In the genomic region with DNA sequence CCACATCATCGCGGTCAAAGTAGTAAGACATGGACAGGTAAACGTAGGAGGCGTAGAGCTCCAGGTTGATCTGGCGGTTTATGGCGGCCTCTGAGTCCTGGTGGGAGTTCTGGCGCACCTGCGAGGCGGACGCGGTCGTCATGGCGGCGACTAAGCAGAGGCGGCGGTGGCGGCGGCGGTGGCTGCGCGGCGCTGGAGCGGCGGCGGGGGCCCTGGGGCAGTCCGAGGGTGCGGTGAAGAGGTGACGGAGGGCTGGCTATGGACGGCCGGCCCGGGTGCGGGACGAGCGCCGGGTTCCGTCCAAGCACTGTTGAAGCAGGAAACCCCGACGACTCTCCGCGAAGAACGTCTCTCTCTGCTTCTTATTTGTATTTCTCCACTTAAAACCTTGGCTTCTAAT, we compare ENCODE assay signal across 1 cellular context.
TF ChIP-seq lines count a peak whose summit lies in the region.

No MANE protein-coding gene starts in this region.

TF ChIP-seq in GM23338, 12 proteins besides CTCF, POLR2A, EP300 and RAD21 (continued from another document):
- TF ChIP-seq, protein P1, sequence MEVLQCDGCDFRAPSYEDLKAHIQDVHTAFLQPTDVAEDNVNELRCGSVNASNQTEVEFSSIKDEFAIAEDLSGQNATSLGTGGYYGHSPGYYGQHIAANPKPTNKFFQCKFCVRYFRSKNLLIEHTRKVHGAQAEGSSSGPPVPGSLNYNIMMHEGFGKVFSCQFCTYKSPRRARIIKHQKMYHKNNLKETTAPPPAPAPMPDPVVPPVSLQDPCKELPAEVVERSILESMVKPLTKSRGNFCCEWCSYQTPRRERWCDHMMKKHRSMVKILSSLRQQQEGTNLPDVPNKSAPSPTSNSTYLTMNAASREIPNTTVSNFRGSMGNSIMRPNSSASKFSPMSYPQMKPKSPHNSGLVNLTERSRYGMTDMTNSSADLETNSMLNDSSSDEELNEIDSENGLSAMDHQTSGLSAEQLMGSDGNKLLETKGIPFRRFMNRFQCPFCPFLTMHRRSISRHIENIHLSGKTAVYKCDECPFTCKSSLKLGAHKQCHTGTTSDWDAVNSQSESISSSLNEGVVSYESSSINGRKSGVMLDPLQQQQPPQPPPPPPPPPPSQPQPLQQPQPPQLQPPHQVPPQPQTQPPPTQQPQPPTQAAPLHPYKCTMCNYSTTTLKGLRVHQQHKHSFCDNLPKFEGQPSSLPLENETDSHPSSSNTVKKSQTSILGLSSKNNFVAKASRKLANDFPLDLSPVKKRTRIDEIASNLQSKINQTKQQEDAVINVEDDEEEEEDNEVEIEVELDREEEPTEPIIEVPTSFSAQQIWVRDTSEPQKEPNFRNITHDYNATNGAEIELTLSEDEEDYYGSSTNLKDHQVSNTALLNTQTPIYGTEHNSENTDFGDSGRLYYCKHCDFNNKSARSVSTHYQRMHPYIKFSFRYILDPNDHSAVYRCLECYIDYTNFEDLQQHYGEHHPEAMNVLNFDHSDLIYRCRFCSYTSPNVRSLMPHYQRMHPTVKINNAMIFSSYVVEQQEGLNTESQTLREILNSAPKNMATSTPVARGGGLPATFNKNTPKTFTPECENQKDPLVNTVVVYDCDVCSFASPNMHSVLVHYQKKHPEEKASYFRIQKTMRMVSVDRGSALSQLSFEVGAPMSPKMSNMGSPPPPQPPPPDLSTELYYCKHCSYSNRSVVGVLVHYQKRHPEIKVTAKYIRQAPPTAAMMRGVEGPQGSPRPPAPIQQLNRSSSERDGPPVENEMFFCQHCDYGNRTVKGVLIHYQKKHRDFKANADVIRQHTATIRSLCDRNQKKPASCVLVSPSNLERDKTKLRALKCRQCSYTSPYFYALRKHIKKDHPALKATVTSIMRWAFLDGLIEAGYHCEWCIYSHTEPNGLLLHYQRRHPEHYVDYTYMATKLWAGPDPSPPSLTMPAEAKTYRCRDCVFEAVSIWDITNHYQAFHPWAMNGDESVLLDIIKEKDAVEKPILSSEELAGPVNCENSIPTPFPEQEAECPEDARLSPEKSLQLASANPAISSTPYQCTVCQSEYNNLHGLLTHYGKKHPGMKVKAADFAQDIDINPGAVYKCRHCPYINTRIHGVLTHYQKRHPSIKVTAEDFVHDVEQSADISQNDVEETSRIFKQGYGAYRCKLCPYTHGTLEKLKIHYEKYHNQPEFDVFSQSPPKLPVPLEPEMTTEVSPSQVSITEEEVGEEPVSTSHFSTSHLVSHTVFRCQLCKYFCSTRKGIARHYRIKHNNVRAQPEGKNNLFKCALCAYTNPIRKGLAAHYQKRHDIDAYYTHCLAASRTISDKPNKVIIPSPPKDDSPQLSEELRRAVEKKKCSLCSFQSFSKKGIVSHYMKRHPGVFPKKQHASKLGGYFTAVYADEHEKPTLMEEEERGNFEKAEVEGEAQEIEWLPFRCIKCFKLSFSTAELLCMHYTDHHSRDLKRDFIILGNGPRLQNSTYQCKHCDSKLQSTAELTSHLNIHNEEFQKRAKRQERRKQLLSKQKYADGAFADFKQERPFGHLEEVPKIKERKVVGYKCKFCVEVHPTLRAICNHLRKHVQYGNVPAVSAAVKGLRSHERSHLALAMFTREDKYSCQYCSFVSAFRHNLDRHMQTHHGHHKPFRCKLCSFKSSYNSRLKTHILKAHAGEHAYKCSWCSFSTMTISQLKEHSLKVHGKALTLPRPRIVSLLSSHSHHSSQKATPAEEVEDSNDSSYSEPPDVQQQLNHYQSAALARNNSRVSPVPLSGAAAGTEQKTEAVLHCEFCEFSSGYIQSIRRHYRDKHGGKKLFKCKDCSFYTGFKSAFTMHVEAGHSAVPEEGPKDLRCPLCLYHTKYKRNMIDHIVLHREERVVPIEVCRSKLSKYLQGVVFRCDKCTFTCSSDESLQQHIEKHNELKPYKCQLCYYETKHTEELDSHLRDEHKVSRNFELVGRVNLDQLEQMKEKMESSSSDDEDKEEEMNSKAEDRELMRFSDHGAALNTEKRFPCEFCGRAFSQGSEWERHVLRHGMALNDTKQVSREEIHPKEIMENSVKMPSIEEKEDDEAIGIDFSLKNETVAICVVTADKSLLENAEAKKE (CRISPR knock-in tag; IDR thresholded peaks at IDR 0.05), result no peak
- TF ChIP-seq REST (IDR thresholded peaks at IDR 0.05; ENCODE audit: unreplicated experiment) (no peak), ZNF331 (CRISPR knock-in tag; IDR thresholded peaks at IDR 0.05; ENCODE audit: low read depth) (no peak), ZNF114 (CRISPR knock-in tag; IDR thresholded peaks at IDR 0.05) (no peak), CREB1 (CRISPR knock-in tag; IDR thresholded peaks at IDR 0.05; ENCODE audit: low read depth) (no peak)
